9 cellular contexts compared by ENCODE assay signal in the genomic region with DNA sequence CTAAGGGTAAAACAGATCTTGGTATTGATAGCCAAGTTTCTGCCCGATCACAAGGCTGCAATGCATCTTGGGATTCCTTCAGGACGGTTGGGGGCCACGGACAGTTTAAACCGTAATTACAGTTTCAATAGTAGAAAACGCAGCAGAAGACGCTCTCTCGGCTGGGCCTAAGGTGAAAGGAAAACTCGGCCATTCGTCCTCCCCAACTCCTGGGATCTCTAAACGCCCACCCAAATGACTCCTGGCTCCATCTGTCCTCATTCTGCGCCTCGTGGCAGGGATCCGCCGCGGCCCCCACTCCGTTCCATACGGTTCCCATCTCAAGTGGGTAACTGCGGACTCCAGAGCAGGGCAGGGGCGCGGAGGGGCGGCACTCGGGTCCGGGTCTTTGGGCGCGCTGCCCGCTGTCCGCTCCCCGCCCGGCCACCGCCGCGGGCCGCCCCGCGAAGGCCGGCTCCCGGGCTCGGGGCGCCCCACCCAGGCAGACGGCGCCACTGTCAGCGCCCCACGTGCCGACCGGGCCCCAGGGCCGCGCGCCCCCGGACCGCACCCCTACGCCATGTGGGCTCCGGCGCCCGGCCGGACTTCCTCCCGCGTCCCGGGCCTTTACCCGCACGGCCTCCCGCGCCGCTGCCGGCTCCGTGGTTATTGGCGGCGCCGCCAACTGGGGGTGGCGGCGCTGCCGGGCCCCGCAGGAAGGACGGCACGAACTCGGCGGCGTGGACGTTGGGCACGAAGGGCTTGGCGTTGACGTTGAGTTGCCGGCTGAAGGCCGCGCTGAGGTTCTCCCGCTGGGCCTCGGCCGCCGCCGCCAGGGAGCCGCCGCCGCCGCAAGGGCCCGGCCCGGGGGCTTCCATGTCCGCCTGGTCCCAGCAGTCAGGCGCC. TPM values are rescaled to one million over a fixed set of nuclear protein-coding genes. Genes with fewer than 3 reads are reported as not detected.
DNase-seq lines count a peak whose midpoint lies in the region; ATAC-seq, FAIRE-seq and TF ChIP-seq lines count a peak whose summit lies in the region.
"Had no signal": no experiment of that assay in that cellular context is flagged by ENCODE, and none has a peak within 500 bp of the region (broad histone marks: within the 10 kb centered on the region; RNA-seq: fewer than 3 reads in every experiment).

No MANE protein-coding gene starts in this region.

- DNase-seq in CMK (ENCODE audit: low read depth) = peak; percentile 33
- DNase-seq in UCSD-AML1 (lab: John Stamatoyannopoulos, UW; ENCODE audit: unreplicated experiment) = peak; percentile 50
- DNase-seq in bronchial epithelial cell (ENCODE audit: low read depth) = no peak
- no peak for DNase-seq in keratinocyte (ENCODE audit: low read depth, low spot score)
- peak in 2 of 3 donors; percentile 12 to 16 for DNase-seq in stimulated activated CD4-positive, alpha-beta T cell treated with anti-CD3 and anti-CD28 coated beads, Interleukin-12 subunit alpha, Interleukin-12 subunit beta, amount 100 ng/mL, for 48 hours (ENCODE audit: low read depth in 2 of 3, low spot score in 1 of 3)
- DNase-seq in Kasumi-1 (lab: John Stamatoyannopoulos, UW) = no peak

- peaks cover 26% of the 10 kb centered on the region for H4K20me1 ChIP-seq in keratinocyte (ENCODE audit: control insufficient read depth, extremely low read depth, insufficient read depth, low read length)

- no peaks in the 10 kb centered on the region for H3K9me3 ChIP-seq in keratinocyte (ENCODE audit: control insufficient read depth, low read depth, low read length)

- H3K4me2 ChIP-seq in keratinocyte (ENCODE audit: control insufficient read depth, extremely low read depth, insufficient read depth, low read depth, low read length) = peak overlapping the region; percentile 98

- H3K4me3 ChIP-seq in bronchial epithelial cell (ENCODE audit: low read depth, low read length) (peak overlapping the region; percentile 86), keratinocyte (ENCODE audit: control insufficient read depth in 2 of 3, extremely low read depth in 1 of 3, insufficient read depth in 2 of 3, low read depth in 1 of 3, low read length in 3 of 3) (peak overlapping the region; percentile 91 to 97 (median 92))

- no peak for FAIRE-seq in bronchial epithelial cell (lab: Jason Lieb, UNC)
- no peak for FAIRE-seq in keratinocyte (lab: Jason Lieb, UNC)

- peak overlapping the region; percentile 87 for H3K9ac ChIP-seq in keratinocyte (ENCODE audit: control insufficient read depth, extremely low read depth, insufficient read depth, low read length)

- H3K9me1 ChIP-seq in keratinocyte (ENCODE audit: control insufficient read depth, extremely low read depth, insufficient read depth, low read length) = no peaks in the 10 kb centered on the region

- dilution Hi-C loops in keratinocyte (cut with MboI; ENCODE audit: extremely low pct_ligation_motif_present, low sequenced_read_pairs) = no loop called here

- peaks cover 24% of the 10 kb centered on the region for H3K4me1 ChIP-seq in keratinocyte (ENCODE audit: control insufficient read depth, extremely low read depth, insufficient read depth, low read length)

- no peaks in the 10 kb centered on the region for H3K27me3 ChIP-seq in bronchial epithelial cell (ENCODE audit: control insufficient read depth, insufficient read depth, low read length)
- H3K27me3 ChIP-seq in keratinocyte (ENCODE audit: control insufficient read depth, extremely low read depth, insufficient read depth, low read length) = no peaks in the 10 kb centered on the region

- H3K79me2 ChIP-seq in keratinocyte (ENCODE audit: control insufficient read depth, insufficient read depth, low read length) = peaks cover 56% of the 10 kb centered on the region

- H3K36me3 ChIP-seq in bronchial epithelial cell (ENCODE audit: control insufficient read depth, insufficient read depth, low read length) (no peaks in the 10 kb centered on the region), keratinocyte (ENCODE audit: control insufficient read depth in 2 of 2, extremely low read depth in 1 of 2, insufficient read depth in 2 of 2, low read length in 2 of 2) (no peaks in the 10 kb centered on the region)

- peak overlapping the region; percentile 89 for H3K27ac ChIP-seq in keratinocyte (ENCODE audit: control insufficient read depth, insufficient read depth, low read length)

- H2AFZ ChIP-seq in keratinocyte (ENCODE audit: control insufficient read depth, low read length) = peak overlapping the region; percentile 81

- ATAC-seq in GM19455 (IDR thresholded peaks at IDR 0.05; ENCODE audit: unreplicated experiment) (peak; percentile 38), HG03565 (IDR thresholded peaks at IDR 0.05; ENCODE audit: unreplicated experiment) (peak; percentile 21)

- TF ChIP-seq CTCF in bronchial epithelial cell (IDR thresholded peaks at IDR 0.05; ENCODE audit: insufficient read depth, low read length, severe bottlenecking) (no peak), keratinocyte (optimal IDR thresholded peaks at IDR 0.05 in 1 of 3, IDR thresholded peaks at IDR 0.05 in 1 of 3, conservative IDR thresholded peaks at IDR 0.05 in 1 of 3; ENCODE audit: extremely low read depth in 1 of 3, insufficient read depth in 2 of 3, low read length in 3 of 3) (no peak)

RNA-seq across cellular contexts. Expression of a gene that starts 0.8 kb away (rescaled TPM):
- 49.5 and 59.1 TPM in 2 replicates for total RNA-seq in bronchial epithelial cell
- 94.4 to 163 TPM (median 118 TPM) in 3 replicates for polyA plus RNA-seq in keratinocyte
- 188 TPM for polyA plus RNA-seq in keratinocyte (2011; ENCODE audit: low read depth)
- 120 and 233 TPM in 2 replicates for polyA plus RNA-seq in keratinocyte (2011; cell fraction: cytosol; rRNA removed)
- polyA plus RNA-seq in keratinocyte (2011; cell fraction: nucleus; rRNA removed) = 111 and 139 TPM in 2 replicates
- polyA plus RNA-seq in keratinocyte (2012; ENCODE audit: low replicate concordance) = 110 and 128 TPM in 2 replicates
- polyA minus RNA-seq in keratinocyte = 28.5 to 139 TPM (median 74.4 TPM) in 3 replicates
- polyA minus RNA-seq in keratinocyte (2011; cell fraction: cytosol; rRNA and poly(A)+ RNA removed) = 93.8 TPM
- 56.8 and 94.7 TPM in 2 replicates for polyA minus RNA-seq in keratinocyte (2011; cell fraction: nucleus; rRNA and poly(A)+ RNA removed)

RNA-seq across cellular contexts. Expression of a gene that starts 26.8 kb away (rescaled TPM):
- 3.2 and 4.5 TPM in 2 replicates for total RNA-seq in bronchial epithelial cell
- polyA plus RNA-seq in keratinocyte = 3.6 to 5.5 TPM (median 5.0 TPM) in 3 replicates
- 7.2 TPM for polyA plus RNA-seq in keratinocyte (2011; ENCODE audit: low read depth)
- polyA plus RNA-seq in keratinocyte (2011; cell fraction: cytosol; rRNA removed) = 1.3 and 1.7 TPM in 2 replicates
- polyA plus RNA-seq in keratinocyte (2011; cell fraction: nucleus; rRNA removed) = 42.5 and 50.0 TPM in 2 replicates
- 2.3 and 7.9 TPM in 2 replicates for polyA plus RNA-seq in keratinocyte (2012; ENCODE audit: low replicate concordance)
- 1.1 to 29.3 TPM (median 18.8 TPM) in 3 replicates for polyA minus RNA-seq in keratinocyte
- polyA minus RNA-seq in keratinocyte (2011; cell fraction: cytosol; rRNA and poly(A)+ RNA removed) = not detected
- 7.1 and 20.6 TPM in 2 replicates for polyA minus RNA-seq in keratinocyte (2011; cell fraction: nucleus; rRNA and poly(A)+ RNA removed)

RNA-seq across cellular contexts. Expression of a gene that starts 50.0 kb away (rescaled TPM):
- not detected in 2 replicates for total RNA-seq in bronchial epithelial cell
- 0.13 TPM in 1 of 3 replicates, not detected in the others for polyA plus RNA-seq in keratinocyte
- not detected for polyA plus RNA-seq in keratinocyte (2011; ENCODE audit: low read depth)
- polyA plus RNA-seq in keratinocyte (2011; cell fraction: cytosol; rRNA removed) = not detected in 2 replicates
- not detected in 2 replicates for polyA plus RNA-seq in keratinocyte (2011; cell fraction: nucleus; rRNA removed)
- polyA plus RNA-seq in keratinocyte (2012; ENCODE audit: low replicate concordance) = not detected in 2 replicates
- polyA minus RNA-seq in keratinocyte = not detected in 3 replicates
- polyA minus RNA-seq in keratinocyte (2011; cell fraction: cytosol; rRNA and poly(A)+ RNA removed) = not detected
- polyA minus RNA-seq in keratinocyte (2011; cell fraction: nucleus; rRNA and poly(A)+ RNA removed) = not detected in 2 replicates
- total RNA-seq: activated CD8-positive, alpha-beta memory T cell treated with anti-CD3 and anti-CD28 coated beads for 36 hours had no signal

Comparison
In these comparisons a context has a peak if more than half of its experiments do, and no peak if none do; other contexts are left out.
1. DNase-seq: peak in CMK (single experiment), UCSD-AML1 (single experiment) and stimulated activated CD4-positive, alpha-beta T cell treated with anti-CD3 and anti-CD28 coated beads, Interleukin-12 subunit alpha, Interleukin-12 subunit beta, amount 100 ng/mL, for 48 hours (2 of 3); none in bronchial epithelial cell (single experiment), keratinocyte (single experiment) and Kasumi-1 (0 of 2).